ENCODE assay signal across 2 cellular contexts in genomic region chr18:36718705-36719328, GRCh38.
TF ChIP-seq lines count a peak whose summit lies in the region.

No MANE protein-coding gene starts in this region.

TF ChIP-seq in IMR-90, 13 proteins besides CTCF, POLR2A, EP300 and RAD21 (continued from another document):
- TF ChIP-seq ELK1 (IDR thresholded peaks at IDR 0.05; ENCODE audit: borderline replicate concordance, low read depth, low read length) (no peak), RFX5 (IDR thresholded peaks at IDR 0.05; ENCODE audit: low read depth, low read length) (no peak), SMC3 (IDR thresholded peaks at IDR 0.05; ENCODE audit: low read depth, low read length) (no peak)

TF ChIP-seq in K562, 482 proteins besides CTCF, POLR2A, EP300 and RAD21 (continued from another document):
- no peak for TF ChIP-seq SOX6 (IDR thresholded peaks at IDR 0.05)
- 0 out of 2 replicates have a peak, but pooled peaks have one; percentile 26 for TF ChIP-seq ZBTB40 (IDR thresholded peaks at IDR 0.05)
- TF ChIP-seq ZBTB40 (CRISPR knock-in tag; IDR thresholded peaks at IDR 0.05), result no peak
- no peak for TF ChIP-seq ELF1 (tag; IDR thresholded peaks at IDR 0.05)
- no peak for TF ChIP-seq PHTF2 (CRISPR knock-in tag; IDR thresholded peaks at IDR 0.05)
- 0 out of 2 replicates have a peak, but pooled peaks have one; percentile 15 for TF ChIP-seq ZNF316 (IDR thresholded peaks at IDR 0.05)
- TF ChIP-seq NCOR1 (IDR thresholded peaks at IDR 0.05), result peak; percentile 13; the same call in 1 of the 2 replicates
- peak; percentile 21; the same call in 1 of the 2 replicates for TF ChIP-seq MAFG (tag; conservative IDR thresholded peaks at IDR 0.05)
- TF ChIP-seq RBFOX2 (IDR thresholded peaks at IDR 0.05; ENCODE audit: low read depth, low read length), result no peak
- peak; percentile 27 for TF ChIP-seq CBFA2T2 (conservative IDR thresholded peaks at IDR 0.05)
TF ChIP-seq in K562: peak in this region for 7.
